ENCODE assay signal across 17 cellular contexts in genomic region chr6:144954241-144954556, GRCh38.
"Had no signal": no experiment of that assay in that cellular context is flagged by ENCODE, and none has a peak within 500 bp of the region (broad histone marks: within the 10 kb centered on the region; RNA-seq: fewer than 3 reads in every experiment).

No MANE protein-coding gene starts in this region.

- H3K27ac ChIP-seq: esophagus squamous epithelium, tibial nerve had no signal

- H3K4me3 ChIP-seq: esophagus squamous epithelium, tibial nerve had no signal

- H3K4me1 ChIP-seq: esophagus squamous epithelium, tibial nerve had no signal

- ATAC-seq: activated CD4-positive, CD25-positive, alpha-beta regulatory T cell treated with anti-CD3 and anti-CD28 coated beads, Interleukin-2, amount 50 U/mL, for 24 hours; activated CD8-positive, alpha-beta T cell treated with anti-CD3 and anti-CD28 coated beads, Interleukin-2, amount 10 ng/mL, durations not matched to agents 7 days and 5 days; activated T-cell treated with anti-CD3 and anti-CD28 coated beads, Interleukin-2, amount 50 U/mL, for 72 hours; stimulated activated naive CD8-positive, alpha-beta T cell treated with anti-CD3 and anti-CD28 coated beads, Interleukin-15, Interleukin-2, amounts not matched to agents 100 U/mL and 50 U/mL, for 24 hours; T-helper 17 cell had no signal

- H3K36me3 ChIP-seq: esophagus squamous epithelium, tibial nerve had no signal

- H3K27me3 ChIP-seq: esophagus squamous epithelium, tibial nerve had no signal

- H3K9me3 ChIP-seq: esophagus squamous epithelium, tibial nerve had no signal

- DNase-seq: activated CD4-positive, alpha-beta T cell treated with anti-CD3 and anti-CD28 coated beads, Interleukin-2, amount 10 ng/mL, durations not matched to agents 7 days and 5 days; activated CD8-positive, alpha-beta T cell treated with anti-CD3 and anti-CD28 coated beads, Interleukin-2, amount 10 ng/mL, durations not matched to agents 7 days and 5 days; activated effector memory CD4-positive, alpha-beta T cell treated with anti-CD3 and anti-CD28 coated beads, Interleukin-2, amount 50 U/mL, for 16 hours; activated naive CD4-positive, alpha-beta T cell treated with anti-CD3 and anti-CD28 coated beads, Interleukin-2, amount 50 U/mL, for 16 hours; activated T-cell treated with anti-CD3 and anti-CD28 coated beads, Interleukin-2, amount 50 U/mL, for 72 hours; aorta; cerebellar nuclear complex; cortex of kidney; effector CD4-positive, alpha-beta T cell; esophagus squamous epithelium; immature natural killer cell; occipital lobe; stimulated activated naive CD8-positive, alpha-beta T cell treated with anti-CD3 and anti-CD28 coated beads, Interleukin-15, Interleukin-2, amounts not matched to agents 100 U/mL and 50 U/mL, for 24 hours; substantia nigra; T-helper 17 cell had no signal
